8 cellular contexts compared by ENCODE assay signal in genomic region chr11:72821221-72821919, GRCh38. TPM values are rescaled to one million over a fixed set of nuclear protein-coding genes. Genes with fewer than 3 reads are reported as not detected.
DNase-seq lines count a peak whose midpoint lies in the region; ATAC-seq and TF ChIP-seq lines count a peak whose summit lies in the region.

No MANE protein-coding gene starts in this region.

- no peak for TF ChIP-seq CTCF in GM12864 (IDR thresholded peaks at IDR 0.05; ENCODE audit: low read depth, low read length, missing control alignments)
- no peak for TF ChIP-seq CTCF in Panc1 (IDR thresholded peaks at IDR 0.05)
- no peak for TF ChIP-seq CTCF in heart left ventricle (IDR thresholded peaks at IDR 0.05)
- TF ChIP-seq CTCF in retinal pigment epithelial cell (conservative IDR thresholded peaks at IDR 0.05; ENCODE audit: low read depth, low read length) = no peak

- DNase-seq in GM12864 (ENCODE audit: low read depth) (no peak), Panc1 (ENCODE audit: low read depth, low spot score) (no peak), heart left ventricle (peak in 2 of 5 donors; percentile 20 to 69), retinal pigment epithelial cell (ENCODE audit: low read depth) (no peak), SKM-1 (lab: John Stamatoyannopoulos, UW; ENCODE audit: unreplicated experiment) (no peak), NCI-H2029 treated with DMSO at 0.1 percent for 48 hours (lab: John Stamatoyannopoulos, UW) (no peak)

- H3K27me3 ChIP-seq in Panc1 (ENCODE audit: control insufficient read depth, insufficient read depth, low read length) (no peaks in the 10 kb centered on the region), heart left ventricle (no peaks in the 10 kb centered on the region)

- peak overlapping the region; percentile 25 for H3K4me3 ChIP-seq in GM12864 (ENCODE audit: low read depth, low read length)
- H3K4me3 ChIP-seq in Panc1 (ENCODE audit: low read depth in 2 of 2, low read length in 2 of 2) = peak overlapping the region; percentile 57 to 69
- peak overlapping the region; percentile 3 to 74 (median 56) for H3K4me3 ChIP-seq in heart left ventricle
- H3K4me3 ChIP-seq in retinal pigment epithelial cell (ENCODE audit: low read length) = peak overlapping the region; percentile 60

- TF ChIP-seq POLR2A in heart left ventricle (IDR thresholded peaks at IDR 0.05) = no peak

- H3K27ac ChIP-seq in Panc1 (ENCODE audit: low read length) = peak overlapping the region; percentile 87
- peak overlapping the region in 10 of 12 donors; percentile 35 to 79 (median 72) for H3K27ac ChIP-seq in heart left ventricle

- in situ Hi-C loops in Panc1 (cut with HindIII; ENCODE audit: low pct_unique_long_range_greater_than_20kb, low sequenced_read_pairs) = no loop called here

- POLR2A ChIA-PET in Panc1 (lab: Charles Lee) = interaction anchor here (0.6 kb wide), 1 partner anchor 486 kb away, joined by 3 read pairs; no protein-coding TSS in a partner anchor

- 43 to 50% (median 45%) methylated on average over 46 to 50 of the region's 50 CpGs for WGBS in heart left ventricle, 4 donors

- H3K4me1 ChIP-seq in Panc1 (ENCODE audit: control insufficient read depth, insufficient read depth, low read length) = peaks cover 5% of the 10 kb centered on the region
- peaks cover 2 to 24% (median 12%) of the 10 kb centered on the region in 12 donors for H3K4me1 ChIP-seq in heart left ventricle

- intact Hi-C loops in Panc1 (cut with micrococcal nuclease; ENCODE audit: unreplicated experiment) = no loop called here
- intact Hi-C loops in heart left ventricle (cut with DNase I) = no loop called here

- no TSS peak for BruUV-seq in Panc1 (replicated peaks; lab: Mats Ljungman, UMichigan)

- H3K36me3 ChIP-seq in Panc1 (ENCODE audit: control insufficient read depth, insufficient read depth, low read length) (no peaks in the 10 kb centered on the region), heart left ventricle (peaks cover 0 to 80% (median 20%) of the 10 kb centered on the region in 9 donors)

- no peaks in the 10 kb centered on the region for H3K9me3 ChIP-seq in Panc1 (ENCODE audit: control insufficient read depth, insufficient read depth, low read depth, low read length)
- H3K9me3 ChIP-seq in heart left ventricle = no peaks in the 10 kb centered on the region

- CTCF ChIA-PET in Panc1 (lab: Charles Lee) = interaction anchor here (0.6 kb wide), 1 partner anchor 572 kb away, joined by 3 read pairs; no protein-coding TSS in a partner anchor

- ATAC-seq in Panc1 (peak; percentile 8), heart left ventricle (peak in 1 of 4 donors; percentile 3), HG03097 (IDR thresholded peaks at IDR 0.05; ENCODE audit: low FRiP score, unreplicated experiment) (no peak), GM21786 (IDR thresholded peaks at IDR 0.05; ENCODE audit: unreplicated experiment) (no peak)

RNA-seq across cellular contexts. Expression of gene ATG16L2, which starts 7.2 kb away (rescaled TPM):
- total RNA-seq in Panc1 (2021; ENCODE audit: unreplicated experiment) (14.6 TPM), heart left ventricle (10 to 100 TPM in 7 of 9 donors, 1 to 10 TPM in 2; 6.0 to 28.9 (median 13.2) TPM)
- polyA plus RNA-seq in Panc1 (2012; ENCODE audit: insufficient read length) = 15.3 TPM
- 10 to 100 TPM in 1 of 2 donors, 1 to 10 TPM in 1; 8.3 to 24.2 TPM for polyA plus RNA-seq in heart left ventricle

RNA-seq across cellular contexts. Expression of gene STARD10, which starts 27.5 kb away (rescaled TPM):
- total RNA-seq in Panc1 (2021; ENCODE audit: unreplicated experiment) = 32.1 TPM
- 64.9 TPM for polyA plus RNA-seq in Panc1 (2012; ENCODE audit: insufficient read length)
- total RNA-seq in heart left ventricle = 10 to 100 TPM; 35.2 to 78.8 (median 55.2) TPM
- 100 to 1,000 TPM in 1 of 2 donors, 10 to 100 TPM in 1; 35.9 to 237 TPM for polyA plus RNA-seq in heart left ventricle
